Comparison of ENCODE assay signal across 1 cellular context in genomic region chr2:87754759-87755158, GRCh38. TPM values are rescaled to one million over a fixed set of nuclear protein-coding genes. Genes with fewer than 3 reads are reported as not detected.
"Had no signal": no experiment of that assay in that cellular context is flagged by ENCODE, and none has a peak within 500 bp of the region (broad histone marks: within the 10 kb centered on the region; RNA-seq: fewer than 3 reads in every experiment).

No MANE protein-coding gene starts in this region.

RNA-seq across cellular contexts. Expression of gene PLGLB2, which starts 6.9 kb away (rescaled TPM):
- total RNA-seq: kidney had no signal
